In the genomic region with DNA sequence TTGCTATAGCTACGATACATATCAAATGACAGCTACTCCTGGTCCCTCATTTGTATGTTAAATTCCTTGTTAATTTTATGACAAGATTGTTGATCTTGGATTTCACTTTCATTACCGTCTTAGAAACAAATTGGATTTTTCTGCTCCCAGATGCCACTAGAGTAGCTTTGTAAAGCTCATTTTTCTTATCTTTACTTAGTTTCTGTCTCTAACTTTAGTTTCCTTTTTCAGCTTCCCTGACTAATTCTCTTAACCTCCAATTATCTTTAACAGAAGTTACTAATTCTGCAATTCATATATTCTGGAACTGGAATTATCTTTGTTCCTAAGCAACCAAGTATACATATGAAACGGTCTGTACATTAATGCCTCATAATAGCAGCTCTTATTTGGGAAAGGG, we compare ENCODE assay signal across 10 cellular contexts. TPM values are rescaled to one million over a fixed set of nuclear protein-coding genes. Genes with fewer than 3 reads are reported as not detected.
A peak's percentile ranks its signal among the peaks of the same experiment; 100 is the strongest.
DNase-seq lines count a peak whose midpoint lies in the region; ATAC-seq and TF ChIP-seq lines count a peak whose summit lies in the region.
"Had no signal": no experiment of that assay in that cellular context is flagged by ENCODE, and none has a peak within 500 bp of the region (broad histone marks: within the 10 kb centered on the region; RNA-seq: fewer than 3 reads in every experiment).

No MANE protein-coding gene starts in this region.

- ATAC-seq in GM19395 (IDR thresholded peaks at IDR 0.05; ENCODE audit: unreplicated experiment), result no peak
- ATAC-seq in GM18868 (IDR thresholded peaks at IDR 0.05; ENCODE audit: unreplicated experiment), result no peak
- ATAC-seq in HG02763 (IDR thresholded peaks at IDR 0.05; ENCODE audit: unreplicated experiment), result no peak

- peak overlapping the region; percentile 58 for H3K4me3 ChIP-seq in coronary artery

- H3K36me3 Mint-ChIP-seq in CD14-positive monocyte (peaks cover 5 to 8% of the 10 kb centered on the region in 2 donors), HFFc6 (ENCODE audit: low read depth) (peaks cover 55% of the 10 kb centered on the region), osteocyte (ENCODE audit: unreplicated experiment) (peaks cover 33% of the 10 kb centered on the region)

- in situ Hi-C loops in G401 (cut with HindIII; ENCODE audit: low sequenced_read_pairs), result no loop called here

- no peak for DNase-seq in CD14-positive monocyte (ENCODE audit: low spot score)
- DNase-seq in HFFc6, result no peak
- DNase-seq in coronary artery (ENCODE audit: low spot score), result no peak
- no peak for DNase-seq in osteocyte (ENCODE audit: extremely low spot score, unreplicated experiment)
- DNase-seq in G401 (ENCODE audit: low spot score), result no peak
- DNase-seq: central memory CD4-positive, alpha-beta T cell had no signal

- H3K27me3 Mint-ChIP-seq in CD14-positive monocyte (ENCODE audit: low read depth in 3 of 3), result peaks cover 0 to 3% (median 0%) of the 10 kb centered on the region in 3 donors
- peaks cover 2% of the 10 kb centered on the region; the same call in 1 of the 2 replicates for H3K27me3 Mint-ChIP-seq in HFFc6 (ENCODE audit: insufficient read depth)
- H3K27me3 Mint-ChIP-seq in osteocyte (ENCODE audit: unreplicated experiment), result no peaks in the 10 kb centered on the region

- peaks cover 0 to 3% (median 0%) of the 10 kb centered on the region in 7 donors for H3K9me3 Mint-ChIP-seq in CD14-positive monocyte
- H3K9me3 Mint-ChIP-seq in HFFc6, result no peaks in the 10 kb centered on the region
- H3K9me3 Mint-ChIP-seq in osteocyte (ENCODE audit: unreplicated experiment), result no peaks in the 10 kb centered on the region

- no peak for TF ChIP-seq CTCF in CD14-positive monocyte (IDR thresholded peaks at IDR 0.05)
- no peak for TF ChIP-seq CTCF in HFFc6 (IDR thresholded peaks at IDR 0.05)
- TF ChIP-seq CTCF in coronary artery (IDR thresholded peaks at IDR 0.05), result no peak
- no peak for TF ChIP-seq CTCF in osteocyte (IDR thresholded peaks at IDR 0.05)

- intact Hi-C loops in CD14-positive monocyte (cut with micrococcal nuclease), result no loop called here

- H3K4me1 Mint-ChIP-seq in CD14-positive monocyte (peaks cover 55% of the 10 kb centered on the region), HFFc6 (ENCODE audit: low read depth) (peaks cover 70% of the 10 kb centered on the region), osteocyte (ENCODE audit: unreplicated experiment) (peaks cover 77% of the 10 kb centered on the region)

- H3K4me3 Mint-ChIP-seq in CD14-positive monocyte (peak overlapping the region in 1 of 2 donors; percentile 41), HFFc6 (peak overlapping the region; percentile 70), osteocyte (ENCODE audit: unreplicated experiment) (peak overlapping the region; percentile 33)

- H3K27ac Mint-ChIP-seq in CD14-positive monocyte (peak overlapping the region; percentile 72 to 93 (median 83)), HFFc6 (peak overlapping the region; percentile 65), osteocyte (ENCODE audit: unreplicated experiment) (peak overlapping the region; percentile 55)

- peak overlapping the region; percentile 69 to 87 for H3K27ac ChIP-seq in coronary artery
- H3K27ac ChIP-seq: RWPE1 had no signal

RNA-seq across cellular contexts. Expression of gene ITGA1, which starts 16.6 kb away (rescaled TPM):
- under 1 TPM; 0.79 to 0.89 TPM for polyA plus RNA-seq in CD14-positive monocyte
- total RNA-seq in HFFc6 (2021; fragmentation: NEBNext Ultra II Directional; extraction: Animal tissue kit (Norgen Biotek cat#: 25700)), result 100 to 1,000 TPM in 1 of 6 experiments, 10 to 100 TPM in 5; 46.9 to 101 (median 83.9) TPM
- total RNA-seq in osteocyte, result 143 and 150 TPM in 2 replicates
- total RNA-seq in G401 (2014; rRNA removed; shearing (Covaris generic)), result not detected in 2 replicates

RNA-seq across cellular contexts. Expression of gene PELO, which starts 16.6 kb away (rescaled TPM):
- polyA plus RNA-seq in CD14-positive monocyte, result 1 to 10 TPM; 1.8 to 2.1 TPM
- total RNA-seq in HFFc6 (2021; fragmentation: NEBNext Ultra II Directional; extraction: Animal tissue kit (Norgen Biotek cat#: 25700)), result 10 to 100 TPM; 52.6 to 77.2 (median 72.8) TPM
- total RNA-seq in osteocyte, result 82.4 and 83.7 TPM in 2 replicates
- 17.1 and 17.4 TPM in 2 replicates for total RNA-seq in G401 (2014; rRNA removed; shearing (Covaris generic))

Comparison
In these comparisons a context has a peak if more than half of its experiments do, and no peak if none do; other contexts are left out.
1. RNA of gene ITGA1, which starts 16.6 kb away (total RNA-seq): 143 to 150 TPM in osteocyte and 46.9 to 101 TPM in HFFc6; not detected in G401; every median in the first group is over 10 times any median in the second.
2. Peak in every context shown above with its lines, with median percentiles within 50 percentile points of each other: H3K27ac Mint-ChIP-seq.